19 cellular contexts compared by ENCODE assay signal in genomic region chr12:79841248-79841877, GRCh38.
A peak's percentile ranks its signal among the peaks of the same experiment; 100 is the strongest.
DNase-seq lines count a peak whose midpoint lies in the region; ATAC-seq and TF ChIP-seq lines count a peak whose summit lies in the region.
"Had no signal": no experiment of that assay in that cellular context is flagged by ENCODE, and none has a peak within 500 bp of the region (broad histone marks: within the 10 kb centered on the region; RNA-seq: fewer than 3 reads in every experiment).

No MANE protein-coding gene starts in this region.

- peaks cover 51% of the 10 kb centered on the region for H3K4me1 Mint-ChIP-seq in CD4-positive, alpha-beta T cell (ENCODE audit: low read depth)

- peaks cover 9% of the 10 kb centered on the region for H3K9me3 ChIP-seq in CD4-positive, alpha-beta T cell (ENCODE audit: control insufficient read depth, low read length)
- H3K9me3 ChIP-seq in endocrine pancreas (ENCODE audit: control insufficient read depth, low read length) (no peaks in the 10 kb centered on the region), A673 (ENCODE audit: low read depth, low read length, poor library complexity, severe bottlenecking) (peaks cover 23% of the 10 kb centered on the region)

- H3K27me3 ChIP-seq in CD4-positive, alpha-beta T cell (ENCODE audit: control insufficient read depth, insufficient read depth, low read length) = no peaks in the 10 kb centered on the region
- no peaks in the 10 kb centered on the region for H3K27me3 ChIP-seq in endocrine pancreas (ENCODE audit: control insufficient read depth, insufficient read depth, low read length)
- no peaks in the 10 kb centered on the region for H3K27me3 ChIP-seq in A673 (replicated peaks; ENCODE audit: insufficient read depth, low read depth, low read length, poor library complexity)

- TF ChIP-seq CTCF in CD4-positive, alpha-beta T cell (IDR thresholded peaks at IDR 0.05) = no peak
- no peak for TF ChIP-seq CTCF in A673 (conservative IDR thresholded peaks at IDR 0.05; ENCODE audit: low read depth, low read length)

- H3K9ac ChIP-seq in endocrine pancreas (ENCODE audit: control insufficient read depth, insufficient read depth, low read length) = no peak overlapping the region

- BruUV-seq in A673 (replicated peaks; lab: Mats Ljungman, UMichigan) = no TSS peak

- no peak for DNase-seq in CD4-positive, alpha-beta T cell
- DNase-seq in lung microvascular endothelial cell (ENCODE audit: low read depth in 2 of 2) (peak; percentile 46 to 85), NCI-H446 (lab: John Stamatoyannopoulos, UW) (no peak), A673 (ENCODE audit: low spot score) (no peak), cortex of kidney (lab: John Stamatoyannopoulos, UW) (no peak)
- DNase-seq: activated CD4-positive, alpha-beta T cell treated with anti-CD3 and anti-CD28 coated beads for 4 hours; activated CD8-positive, alpha-beta memory T cell treated with anti-CD3 and anti-CD28 coated beads, Interleukin-2, amount 50 U/mL, for 48 hours; activated naive CD4-positive, alpha-beta T cell; foreskin melanocyte; KG1; NCI-H187 treated with DMSO at 0.1 percent for 48 hours; NCI-H446 treated with DMSO at 0.1 percent for 48 hours; stimulated activated naive CD8-positive, alpha-beta T cell treated with anti-CD3 and anti-CD28 coated beads, Interleukin-15, amount 100 ng/mL, for 72 hours had no signal

- H3K27ac Mint-ChIP-seq in CD4-positive, alpha-beta T cell = peak overlapping the region; percentile 40
- H3K27ac Mint-ChIP-seq: B cell; GM23338; stimulated activated naive CD8-positive, alpha-beta T cell treated with anti-CD3 and anti-CD28 coated beads, Interleukin-15, amount 100 ng/mL, for 72 hours had no signal

- H3K4me1 ChIP-seq in endocrine pancreas (ENCODE audit: control insufficient read depth, insufficient read depth, low read length) (peaks cover 5% of the 10 kb centered on the region), A673 (ENCODE audit: insufficient read depth, low read length, poor library complexity, severe bottlenecking) (peaks cover 6% of the 10 kb centered on the region)

- POLR2A ChIA-PET in CD4-positive, alpha-beta T cell (lab: Charles Lee) = interaction anchor here (0.7 kb wide), 1 partner anchor 436 kb away, joined by 4 read pairs; no protein-coding TSS in a partner anchor
- POLR2A ChIA-PET in A673 (lab: Charles Lee; ENCODE audit: low non-redundant PET) = no interaction called here

- no peak for ATAC-seq in CD4-positive, alpha-beta T cell (ENCODE audit: poor library complexity)
- ATAC-seq in GM18868 (IDR thresholded peaks at IDR 0.05; ENCODE audit: unreplicated experiment) = peak; percentile 51
- no peak for ATAC-seq in GM21360 (IDR thresholded peaks at IDR 0.05; ENCODE audit: unreplicated experiment)
- ATAC-seq: GM23338; stimulated activated naive CD8-positive, alpha-beta T cell treated with anti-CD3 and anti-CD28 coated beads, Interleukin-15, amount 100 ng/mL, for 72 hours had no signal

- CTCF ChIA-PET in CD4-positive, alpha-beta T cell (lab: Charles Lee) = no interaction called here
- CTCF ChIA-PET in A673 (lab: Charles Lee) = no interaction called here

- H3K36me3 Mint-ChIP-seq in CD4-positive, alpha-beta T cell (ENCODE audit: low read depth) = peaks cover 81% of the 10 kb centered on the region

- H3K27ac ChIP-seq in CD4-positive, alpha-beta T cell (ENCODE audit: low read depth, low read length) = no peak overlapping the region
- H3K27ac ChIP-seq in A673 (ENCODE audit: low read depth, low read length, poor library complexity, severe bottlenecking) = no peak overlapping the region
- H3K27ac ChIP-seq: RWPE1 had no signal

- peaks cover 4% of the 10 kb centered on the region for H3K36me3 ChIP-seq in endocrine pancreas (ENCODE audit: control insufficient read depth, insufficient read depth, low read length)
- H3K36me3 ChIP-seq in A673 (ENCODE audit: insufficient read depth, low read length, poor library complexity, severe bottlenecking) = peaks cover 24% of the 10 kb centered on the region

- H3K27me3 Mint-ChIP-seq in CD4-positive, alpha-beta T cell = no peaks in the 10 kb centered on the region
- H3K27me3 Mint-ChIP-seq: B cell; stimulated activated naive CD8-positive, alpha-beta T cell treated with anti-CD3 and anti-CD28 coated beads, Interleukin-15, amount 100 ng/mL, for 72 hours had no signal

- intact Hi-C loops in CD4-positive, alpha-beta T cell (cut with DNase I, micrococcal nuclease) = no loop called here
- intact Hi-C loops in A673 (cut with micrococcal nuclease; ENCODE audit: unreplicated experiment) = no loop called here

- peak overlapping the region; percentile 24 for H3K4me3 ChIP-seq in endocrine pancreas (ENCODE audit: control insufficient read depth, insufficient read depth, low read length)
- H3K4me3 ChIP-seq in A673 (ENCODE audit: low read depth, low read length, poor library complexity, severe bottlenecking) = no peak overlapping the region
- H3K4me3 ChIP-seq: GM23338 had no signal

- no peak overlapping the region for H3K4me3 Mint-ChIP-seq in CD4-positive, alpha-beta T cell
- H3K4me3 Mint-ChIP-seq: B cell; GM23338; stimulated activated naive CD8-positive, alpha-beta T cell treated with anti-CD3 and anti-CD28 coated beads, Interleukin-15, amount 100 ng/mL, for 72 hours had no signal

- H3K9me3 Mint-ChIP-seq in CD4-positive, alpha-beta T cell = peaks cover 13% of the 10 kb centered on the region

Comparison
In these comparisons a context has a peak if more than half of its experiments do, and no peak if none do; other contexts are left out.
1. DNase-seq: peak in lung microvascular endothelial cell (2 of 2); none in CD4-positive, alpha-beta T cell (0 of 10), NCI-H446 (0 of 2), A673 (single experiment) and cortex of kidney (single experiment).